In the genomic region with DNA sequence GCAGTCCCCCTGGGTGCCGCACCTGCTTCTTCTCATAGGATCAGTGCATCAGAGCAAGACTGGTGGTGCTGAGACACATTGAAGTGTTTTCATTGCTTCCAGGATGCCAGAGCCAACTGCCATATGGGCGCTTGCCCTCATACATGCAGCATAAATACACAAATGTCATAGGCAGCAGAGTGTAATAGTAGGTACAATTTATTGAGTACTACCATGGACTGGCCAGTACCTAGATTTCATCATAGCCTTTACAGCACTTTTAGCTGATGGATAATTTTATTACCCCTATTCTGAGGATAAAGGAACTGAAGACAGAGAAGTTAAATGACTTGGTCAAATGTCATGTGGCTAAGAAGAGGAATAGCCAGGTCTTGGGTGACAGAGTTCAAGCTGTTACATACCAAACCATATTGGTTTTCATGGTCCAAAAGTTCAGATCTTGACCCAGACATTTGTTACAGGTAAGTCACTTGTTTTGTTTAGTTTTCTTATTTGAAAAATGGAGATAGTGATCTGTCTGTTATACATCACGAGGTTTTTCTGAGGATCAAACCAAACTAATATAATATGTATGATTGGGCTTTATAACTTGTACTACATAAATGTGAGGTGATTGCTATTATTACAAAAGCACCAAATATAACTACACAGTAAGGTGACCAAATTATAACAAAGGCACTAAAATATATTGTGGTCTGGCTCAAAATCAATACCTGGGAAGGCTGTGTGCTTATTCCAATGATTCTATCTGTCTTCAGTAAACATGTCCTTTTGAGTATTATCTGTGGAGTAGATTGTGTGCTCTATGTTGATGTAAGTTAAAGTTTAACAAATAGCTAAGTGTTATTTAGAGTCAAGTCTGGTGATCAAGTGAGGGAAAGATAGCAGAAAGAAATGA, we compare ENCODE assay signal across 1 cellular context.
TF ChIP-seq lines count a peak whose summit lies in the region.

No MANE protein-coding gene starts in this region.

TF ChIP-seq in HepG2, 621 proteins besides CTCF, POLR2A, EP300 and RAD21 (continued from another document and continues in another):
- TF ChIP-seq ZNF468 (CRISPR knock-in tag; IDR thresholded peaks at IDR 0.05) = no peak
- TF ChIP-seq ZC3H4 (CRISPR knock-in tag; IDR thresholded peaks at IDR 0.05; ENCODE audit: borderline replicate concordance) = no peak
- no peak for TF ChIP-seq ZNF530 (CRISPR knock-in tag; IDR thresholded peaks at IDR 0.05; ENCODE audit: low read depth)
- TF ChIP-seq ZNF616 (CRISPR knock-in tag; IDR thresholded peaks at IDR 0.05; ENCODE audit: low read depth) = no peak
- peak; percentile 56 for TF ChIP-seq FOXA3 (CRISPR knock-in tag; IDR thresholded peaks at IDR 0.05)
- no peak for TF ChIP-seq FOXP1 (IDR thresholded peaks at IDR 0.05)
- peak; percentile 57; the same call in 1 of the 2 replicates for TF ChIP-seq FOXP1 (CRISPR knock-in tag; IDR thresholded peaks at IDR 0.05)
- TF ChIP-seq MZF1 (CRISPR knock-in tag; IDR thresholded peaks at IDR 0.05; ENCODE audit: borderline replicate concordance) = no peak
- TF ChIP-seq, protein P1, sequence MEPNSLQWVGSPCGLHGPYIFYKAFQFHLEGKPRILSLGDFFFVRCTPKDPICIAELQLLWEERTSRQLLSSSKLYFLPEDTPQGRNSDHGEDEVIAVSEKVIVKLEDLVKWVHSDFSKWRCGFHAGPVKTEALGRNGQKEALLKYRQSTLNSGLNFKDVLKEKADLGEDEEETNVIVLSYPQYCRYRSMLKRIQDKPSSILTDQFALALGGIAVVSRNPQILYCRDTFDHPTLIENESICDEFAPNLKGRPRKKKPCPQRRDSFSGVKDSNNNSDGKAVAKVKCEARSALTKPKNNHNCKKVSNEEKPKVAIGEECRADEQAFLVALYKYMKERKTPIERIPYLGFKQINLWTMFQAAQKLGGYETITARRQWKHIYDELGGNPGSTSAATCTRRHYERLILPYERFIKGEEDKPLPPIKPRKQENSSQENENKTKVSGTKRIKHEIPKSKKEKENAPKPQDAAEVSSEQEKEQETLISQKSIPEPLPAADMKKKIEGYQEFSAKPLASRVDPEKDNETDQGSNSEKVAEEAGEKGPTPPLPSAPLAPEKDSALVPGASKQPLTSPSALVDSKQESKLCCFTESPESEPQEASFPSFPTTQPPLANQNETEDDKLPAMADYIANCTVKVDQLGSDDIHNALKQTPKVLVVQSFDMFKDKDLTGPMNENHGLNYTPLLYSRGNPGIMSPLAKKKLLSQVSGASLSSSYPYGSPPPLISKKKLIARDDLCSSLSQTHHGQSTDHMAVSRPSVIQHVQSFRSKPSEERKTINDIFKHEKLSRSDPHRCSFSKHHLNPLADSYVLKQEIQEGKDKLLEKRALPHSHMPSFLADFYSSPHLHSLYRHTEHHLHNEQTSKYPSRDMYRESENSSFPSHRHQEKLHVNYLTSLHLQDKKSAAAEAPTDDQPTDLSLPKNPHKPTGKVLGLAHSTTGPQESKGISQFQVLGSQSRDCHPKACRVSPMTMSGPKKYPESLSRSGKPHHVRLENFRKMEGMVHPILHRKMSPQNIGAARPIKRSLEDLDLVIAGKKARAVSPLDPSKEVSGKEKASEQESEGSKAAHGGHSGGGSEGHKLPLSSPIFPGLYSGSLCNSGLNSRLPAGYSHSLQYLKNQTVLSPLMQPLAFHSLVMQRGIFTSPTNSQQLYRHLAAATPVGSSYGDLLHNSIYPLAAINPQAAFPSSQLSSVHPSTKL (CRISPR knock-in tag; IDR thresholded peaks at IDR 0.05) = peak; percentile 19; the same call in 1 of the 2 replicates
- TF ChIP-seq, protein P2, sequence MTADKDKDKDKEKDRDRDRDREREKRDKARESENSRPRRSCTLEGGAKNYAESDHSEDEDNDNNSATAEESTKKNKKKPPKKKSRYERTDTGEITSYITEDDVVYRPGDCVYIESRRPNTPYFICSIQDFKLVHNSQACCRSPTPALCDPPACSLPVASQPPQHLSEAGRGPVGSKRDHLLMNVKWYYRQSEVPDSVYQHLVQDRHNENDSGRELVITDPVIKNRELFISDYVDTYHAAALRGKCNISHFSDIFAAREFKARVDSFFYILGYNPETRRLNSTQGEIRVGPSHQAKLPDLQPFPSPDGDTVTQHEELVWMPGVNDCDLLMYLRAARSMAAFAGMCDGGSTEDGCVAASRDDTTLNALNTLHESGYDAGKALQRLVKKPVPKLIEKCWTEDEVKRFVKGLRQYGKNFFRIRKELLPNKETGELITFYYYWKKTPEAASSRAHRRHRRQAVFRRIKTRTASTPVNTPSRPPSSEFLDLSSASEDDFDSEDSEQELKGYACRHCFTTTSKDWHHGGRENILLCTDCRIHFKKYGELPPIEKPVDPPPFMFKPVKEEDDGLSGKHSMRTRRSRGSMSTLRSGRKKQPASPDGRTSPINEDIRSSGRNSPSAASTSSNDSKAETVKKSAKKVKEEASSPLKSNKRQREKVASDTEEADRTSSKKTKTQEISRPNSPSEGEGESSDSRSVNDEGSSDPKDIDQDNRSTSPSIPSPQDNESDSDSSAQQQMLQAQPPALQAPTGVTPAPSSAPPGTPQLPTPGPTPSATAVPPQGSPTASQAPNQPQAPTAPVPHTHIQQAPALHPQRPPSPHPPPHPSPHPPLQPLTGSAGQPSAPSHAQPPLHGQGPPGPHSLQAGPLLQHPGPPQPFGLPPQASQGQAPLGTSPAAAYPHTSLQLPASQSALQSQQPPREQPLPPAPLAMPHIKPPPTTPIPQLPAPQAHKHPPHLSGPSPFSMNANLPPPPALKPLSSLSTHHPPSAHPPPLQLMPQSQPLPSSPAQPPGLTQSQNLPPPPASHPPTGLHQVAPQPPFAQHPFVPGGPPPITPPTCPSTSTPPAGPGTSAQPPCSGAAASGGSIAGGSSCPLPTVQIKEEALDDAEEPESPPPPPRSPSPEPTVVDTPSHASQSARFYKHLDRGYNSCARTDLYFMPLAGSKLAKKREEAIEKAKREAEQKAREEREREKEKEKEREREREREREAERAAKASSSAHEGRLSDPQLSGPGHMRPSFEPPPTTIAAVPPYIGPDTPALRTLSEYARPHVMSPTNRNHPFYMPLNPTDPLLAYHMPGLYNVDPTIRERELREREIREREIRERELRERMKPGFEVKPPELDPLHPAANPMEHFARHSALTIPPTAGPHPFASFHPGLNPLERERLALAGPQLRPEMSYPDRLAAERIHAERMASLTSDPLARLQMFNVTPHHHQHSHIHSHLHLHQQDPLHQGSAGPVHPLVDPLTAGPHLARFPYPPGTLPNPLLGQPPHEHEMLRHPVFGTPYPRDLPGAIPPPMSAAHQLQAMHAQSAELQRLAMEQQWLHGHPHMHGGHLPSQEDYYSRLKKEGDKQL (CRISPR knock-in tag; IDR thresholded peaks at IDR 0.05; ENCODE audit: low read depth) = 0 out of 2 replicates have a peak, but pooled peaks have one; percentile 27
- TF ChIP-seq, protein P3, sequence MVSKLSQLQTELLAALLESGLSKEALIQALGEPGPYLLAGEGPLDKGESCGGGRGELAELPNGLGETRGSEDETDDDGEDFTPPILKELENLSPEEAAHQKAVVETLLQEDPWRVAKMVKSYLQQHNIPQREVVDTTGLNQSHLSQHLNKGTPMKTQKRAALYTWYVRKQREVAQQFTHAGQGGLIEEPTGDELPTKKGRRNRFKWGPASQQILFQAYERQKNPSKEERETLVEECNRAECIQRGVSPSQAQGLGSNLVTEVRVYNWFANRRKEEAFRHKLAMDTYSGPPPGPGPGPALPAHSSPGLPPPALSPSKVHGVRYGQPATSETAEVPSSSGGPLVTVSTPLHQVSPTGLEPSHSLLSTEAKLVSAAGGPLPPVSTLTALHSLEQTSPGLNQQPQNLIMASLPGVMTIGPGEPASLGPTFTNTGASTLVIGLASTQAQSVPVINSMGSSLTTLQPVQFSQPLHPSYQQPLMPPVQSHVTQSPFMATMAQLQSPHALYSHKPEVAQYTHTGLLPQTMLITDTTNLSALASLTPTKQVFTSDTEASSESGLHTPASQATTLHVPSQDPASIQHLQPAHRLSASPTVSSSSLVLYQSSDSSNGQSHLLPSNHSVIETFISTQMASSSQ (IDR thresholded peaks at IDR 0.05; ENCODE audit: low read depth) = peak; percentile 65
- TF ChIP-seq, protein P3 (CRISPR knock-in tag; IDR thresholded peaks at IDR 0.05; ENCODE audit: borderline replicate concordance) = no peak
- TF ChIP-seq SOX13 (IDR thresholded peaks at IDR 0.05) = no peak
- peak in 1 of 2 experiments; percentile 64; a peak in 2 of 4 replicates for TF ChIP-seq SOX13 (CRISPR knock-in tag; conservative IDR thresholded peaks at IDR 0.05 in 1 of 2, IDR thresholded peaks at IDR 0.05 in 1 of 2)
- TF ChIP-seq NKX3-1 (CRISPR knock-in tag; IDR thresholded peaks at IDR 0.05) = no peak
- TF ChIP-seq TAF15 (IDR thresholded peaks at IDR 0.05; ENCODE audit: low read depth, low read length, poor library complexity, severe bottlenecking) = no peak
- TF ChIP-seq ZKSCAN1 (IDR thresholded peaks at IDR 0.05; ENCODE audit: low read length) = no peak
- TF ChIP-seq HNF4A (CRISPR knock-in tag; IDR thresholded peaks at IDR 0.05) = peak; percentile 67
- TF ChIP-seq ELF4 (CRISPR knock-in tag; IDR thresholded peaks at IDR 0.05; ENCODE audit: borderline replicate concordance) = no peak
- TF ChIP-seq, protein P4, sequence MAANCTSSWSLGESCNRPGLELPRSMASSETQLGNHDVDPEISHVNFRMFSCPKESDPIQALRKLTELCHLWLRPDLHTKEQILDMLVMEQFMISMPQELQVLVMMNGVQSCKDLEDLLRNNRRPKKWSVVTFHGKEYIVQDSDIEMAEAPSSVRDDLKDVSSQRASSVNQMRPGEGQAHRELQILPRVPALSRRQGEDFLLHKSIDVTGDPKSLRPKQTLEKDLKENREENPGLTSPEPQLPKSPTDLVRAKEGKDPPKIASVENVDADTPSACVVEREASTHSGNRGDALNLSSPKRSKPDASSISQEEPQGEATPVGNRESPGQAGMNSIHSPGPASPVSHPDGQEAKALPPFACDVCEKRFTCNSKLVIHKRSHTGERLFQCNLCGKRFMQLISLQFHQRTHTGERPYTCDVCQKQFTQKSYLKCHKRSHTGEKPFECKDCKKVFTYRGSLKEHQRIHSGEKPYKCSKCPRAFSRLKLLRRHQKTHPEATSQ (CRISPR knock-in tag; IDR thresholded peaks at IDR 0.05; ENCODE audit: borderline replicate concordance) = no peak
- TF ChIP-seq CBFB (CRISPR knock-in tag; IDR thresholded peaks at IDR 0.05) = no peak
- TF ChIP-seq, protein P5, sequence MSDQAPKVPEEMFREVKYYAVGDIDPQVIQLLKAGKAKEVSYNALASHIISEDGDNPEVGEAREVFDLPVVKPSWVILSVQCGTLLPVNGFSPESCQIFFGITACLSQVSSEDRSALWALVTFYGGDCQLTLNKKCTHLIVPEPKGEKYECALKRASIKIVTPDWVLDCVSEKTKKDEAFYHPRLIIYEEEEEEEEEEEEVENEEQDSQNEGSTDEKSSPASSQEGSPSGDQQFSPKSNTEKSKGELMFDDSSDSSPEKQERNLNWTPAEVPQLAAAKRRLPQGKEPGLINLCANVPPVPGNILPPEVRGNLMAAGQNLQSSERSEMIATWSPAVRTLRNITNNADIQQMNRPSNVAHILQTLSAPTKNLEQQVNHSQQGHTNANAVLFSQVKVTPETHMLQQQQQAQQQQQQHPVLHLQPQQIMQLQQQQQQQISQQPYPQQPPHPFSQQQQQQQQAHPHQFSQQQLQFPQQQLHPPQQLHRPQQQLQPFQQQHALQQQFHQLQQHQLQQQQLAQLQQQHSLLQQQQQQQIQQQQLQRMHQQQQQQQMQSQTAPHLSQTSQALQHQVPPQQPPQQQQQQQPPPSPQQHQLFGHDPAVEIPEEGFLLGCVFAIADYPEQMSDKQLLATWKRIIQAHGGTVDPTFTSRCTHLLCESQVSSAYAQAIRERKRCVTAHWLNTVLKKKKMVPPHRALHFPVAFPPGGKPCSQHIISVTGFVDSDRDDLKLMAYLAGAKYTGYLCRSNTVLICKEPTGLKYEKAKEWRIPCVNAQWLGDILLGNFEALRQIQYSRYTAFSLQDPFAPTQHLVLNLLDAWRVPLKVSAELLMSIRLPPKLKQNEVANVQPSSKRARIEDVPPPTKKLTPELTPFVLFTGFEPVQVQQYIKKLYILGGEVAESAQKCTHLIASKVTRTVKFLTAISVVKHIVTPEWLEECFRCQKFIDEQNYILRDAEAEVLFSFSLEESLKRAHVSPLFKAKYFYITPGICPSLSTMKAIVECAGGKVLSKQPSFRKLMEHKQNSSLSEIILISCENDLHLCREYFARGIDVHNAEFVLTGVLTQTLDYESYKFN (CRISPR knock-in tag; conservative IDR thresholded peaks at IDR 0.05) = peak; percentile 46
- TF ChIP-seq, protein P6, sequence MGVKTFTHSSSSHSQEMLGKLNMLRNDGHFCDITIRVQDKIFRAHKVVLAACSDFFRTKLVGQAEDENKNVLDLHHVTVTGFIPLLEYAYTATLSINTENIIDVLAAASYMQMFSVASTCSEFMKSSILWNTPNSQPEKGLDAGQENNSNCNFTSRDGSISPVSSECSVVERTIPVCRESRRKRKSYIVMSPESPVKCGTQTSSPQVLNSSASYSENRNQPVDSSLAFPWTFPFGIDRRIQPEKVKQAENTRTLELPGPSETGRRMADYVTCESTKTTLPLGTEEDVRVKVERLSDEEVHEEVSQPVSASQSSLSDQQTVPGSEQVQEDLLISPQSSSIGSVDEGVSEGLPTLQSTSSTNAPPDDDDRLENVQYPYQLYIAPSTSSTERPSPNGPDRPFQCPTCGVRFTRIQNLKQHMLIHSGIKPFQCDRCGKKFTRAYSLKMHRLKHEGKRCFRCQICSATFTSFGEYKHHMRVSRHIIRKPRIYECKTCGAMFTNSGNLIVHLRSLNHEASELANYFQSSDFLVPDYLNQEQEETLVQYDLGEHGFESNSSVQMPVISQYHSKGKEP (CRISPR knock-in tag; IDR thresholded peaks at IDR 0.05) = no peak
- TF ChIP-seq CHD2 (IDR thresholded peaks at IDR 0.05; ENCODE audit: low read depth, low read length) = no peak
- TF ChIP-seq, protein P7, sequence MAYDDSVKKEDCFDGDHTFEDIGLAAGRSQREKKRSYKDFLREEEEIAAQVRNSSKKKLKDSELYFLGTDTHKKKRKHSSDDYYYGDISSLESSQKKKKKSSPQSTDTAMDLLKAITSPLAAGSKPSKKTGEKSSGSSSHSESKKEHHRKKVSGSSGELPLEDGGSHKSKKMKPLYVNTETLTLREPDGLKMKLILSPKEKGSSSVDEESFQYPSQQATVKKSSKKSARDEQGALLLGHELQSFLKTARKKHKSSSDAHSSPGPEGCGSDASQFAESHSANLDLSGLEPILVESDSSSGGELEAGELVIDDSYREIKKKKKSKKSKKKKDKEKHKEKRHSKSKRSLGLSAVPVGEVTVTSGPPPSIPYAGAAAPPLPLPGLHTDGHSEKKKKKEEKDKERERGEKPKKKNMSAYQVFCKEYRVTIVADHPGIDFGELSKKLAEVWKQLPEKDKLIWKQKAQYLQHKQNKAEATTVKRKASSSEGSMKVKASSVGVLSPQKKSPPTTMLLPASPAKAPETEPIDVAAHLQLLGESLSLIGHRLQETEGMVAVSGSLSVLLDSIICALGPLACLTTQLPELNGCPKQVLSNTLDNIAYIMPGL (CRISPR knock-in tag; IDR thresholded peaks at IDR 0.05; ENCODE audit: borderline replicate concordance in 1 of 2, low read depth in 1 of 2) = no peak
